In genomic region chr17:75205793-75206163, GRCh38 we compare ENCODE assay signal across 8 cellular contexts. TPM values are rescaled to one million over a fixed set of nuclear protein-coding genes. Genes with fewer than 3 reads are reported as not detected.
DNase-seq lines count a peak whose midpoint lies in the region; ATAC-seq and TF ChIP-seq lines count a peak whose summit lies in the region.

No MANE protein-coding gene starts in this region.

- H3K36me3 ChIP-seq in OCI-LY3 (replicated peaks; ENCODE audit: low read depth, low read length) (peaks cover 17% of the 10 kb centered on the region), prostate gland (no peaks in the 10 kb centered on the region)

- H3K9me3 ChIP-seq in OCI-LY3 (ENCODE audit: insufficient read depth, low read length) (no peaks in the 10 kb centered on the region), prostate gland (no peaks in the 10 kb centered on the region)

- ATAC-seq in HG03565 (IDR thresholded peaks at IDR 0.05; ENCODE audit: unreplicated experiment) (no peak), HG03354 (IDR thresholded peaks at IDR 0.05; ENCODE audit: poor library complexity, severe bottlenecking, unreplicated experiment) (no peak)

- H3K4me3 ChIP-seq in GM12875 (ENCODE audit: low read depth, low read length) (peak overlapping the region; percentile 79), OCI-LY3 (ENCODE audit: low read length) (peak overlapping the region; percentile 93), prostate gland (peak overlapping the region; percentile 74 to 85)

- no peaks in the 10 kb centered on the region for H3K27me3 ChIP-seq in OCI-LY3 (ENCODE audit: low read depth, low read length)
- no peaks in the 10 kb centered on the region for H3K27me3 ChIP-seq in prostate gland (replicated peaks; ENCODE audit: insufficient read depth)

- peak overlapping the region; percentile 84 for H3K27ac ChIP-seq in OCI-LY3 (ENCODE audit: low read length)
- H3K27ac ChIP-seq in epithelial cell of prostate = peak overlapping the region; percentile 89
- H3K27ac ChIP-seq in prostate gland = peak overlapping the region; percentile 85 to 93

- H2AFZ ChIP-seq in OCI-LY3 (ENCODE audit: low read depth, low read length) = 0 out of 2 replicates have a peak overlapping the region, but pooled peaks have one; percentile 96

- DNase-seq in epithelial cell of prostate (ENCODE audit: low read depth, low spot score) (no peak), prostate gland (ENCODE audit: low spot score) (no peak), HuH-7.5 (ENCODE audit: low spot score) (no peak)
- DNase-seq in stimulated activated CD4-positive, alpha-beta T cell treated with anti-CD3 and anti-CD28 coated beads, Interleukin-4, amount 100 ng/mL, for 24 hours = no peak

- H4K20me1 ChIP-seq in OCI-LY3 (ENCODE audit: insufficient read depth, low read length) = no peaks in the 10 kb centered on the region; the same call in 1 of the 2 replicates

- peaks cover 58% of the 10 kb centered on the region for H3K79me2 ChIP-seq in OCI-LY3 (ENCODE audit: low read length)

- peaks cover 10% of the 10 kb centered on the region for H3K4me1 ChIP-seq in OCI-LY3 (ENCODE audit: low read length)
- H3K4me1 ChIP-seq in prostate gland (replicated peaks) = no peaks in the 10 kb centered on the region

- TF ChIP-seq CTCF in GM12875 (IDR thresholded peaks at IDR 0.05; ENCODE audit: borderline replicate concordance, insufficient read depth, low read depth, low read length) = 0 out of 2 replicates have a peak, but pooled peaks have one; percentile 13
- no peak for TF ChIP-seq CTCF in OCI-LY3 (IDR thresholded peaks at IDR 0.05; ENCODE audit: low read depth, low read length)
- TF ChIP-seq CTCF in prostate gland (IDR thresholded peaks at IDR 0.05) = no peak

- TF ChIP-seq POLR2A in prostate gland (IDR thresholded peaks at IDR 0.05) = no peak

- intact Hi-C loops in prostate gland (cut with DNase I) = loop anchor here (2.0 kb wide), 1 partner anchor 91 kb away; no protein-coding TSS in a partner anchor

- H3K9ac ChIP-seq in OCI-LY3 (ENCODE audit: low read length) = peak overlapping the region; percentile 94

- H3K4me2 ChIP-seq in OCI-LY3 (ENCODE audit: low read length) = peak overlapping the region; percentile 97

- WGBS in prostate gland = 0% methylated on average over 22 of the region's 22 CpGs

RNA-seq across cellular contexts. Expression of gene NUP85, which starts 0.3 kb away (rescaled TPM):
- total RNA-seq in prostate gland = 10 to 100 TPM; 41.0 to 46.7 TPM

RNA-seq across cellular contexts. Expression of gene SUMO2, which starts 23.0 kb away (rescaled TPM):
- 10 to 100 TPM; 79.7 to 97.2 TPM for total RNA-seq in prostate gland

RNA-seq across cellular contexts. Expression of gene JPT1, which starts 51.5 kb away (rescaled TPM):
- 100 to 1,000 TPM in 1 of 2 donors, 10 to 100 TPM in 1; 97.9 to 132 TPM for total RNA-seq in prostate gland

RNA-seq across cellular contexts. Expression of gene GGA3, which starts 55.6 kb away (rescaled TPM):
- 10 to 100 TPM; 18.9 to 43.3 TPM for total RNA-seq in prostate gland

RNA-seq across cellular contexts. Expression of gene MRPS7, which starts 55.9 kb away (rescaled TPM):
- 10 to 100 TPM; 40.8 to 45.3 TPM for total RNA-seq in prostate gland
